In genomic region chr13:32535140-32535539, GRCh38 we compare ENCODE assay signal across 14 cellular contexts. TPM values are rescaled to one million over a fixed set of nuclear protein-coding genes. Genes with fewer than 3 reads are reported as not detected.
DNase-seq lines count a peak whose midpoint lies in the region; ATAC-seq, FAIRE-seq and TF ChIP-seq lines count a peak whose summit lies in the region.
"Had no signal": no experiment of that assay in that cellular context is flagged by ENCODE, and none has a peak within 500 bp of the region (broad histone marks: within the 10 kb centered on the region; RNA-seq: fewer than 3 reads in every experiment).

No MANE protein-coding gene starts in this region.

- dilution Hi-C loops in endothelial cell of umbilical vein (cut with MboI; ENCODE audit: extremely low pct_ligation_motif_present, low sequenced_read_pairs), result no loop called here

- H3K9me3 ChIP-seq in PC-9 (ENCODE audit: insufficient read depth, low read depth), result no peaks in the 10 kb centered on the region
- no peaks in the 10 kb centered on the region for H3K9me3 ChIP-seq in endothelial cell of umbilical vein (replicated peaks; ENCODE audit: control insufficient read depth, insufficient read depth, low read length)
- H3K9me3 ChIP-seq in parathyroid adenoma (ENCODE audit: control insufficient read depth, low read length), result no peaks in the 10 kb centered on the region
- no peaks in the 10 kb centered on the region for H3K9me3 ChIP-seq in stomach
- H3K9me3 ChIP-seq: body of pancreas had no signal

- H3K4me2 ChIP-seq in PC-9, result peak overlapping the region; percentile 15
- peak overlapping the region; percentile 32 for H3K4me2 ChIP-seq in endothelial cell of umbilical vein (ENCODE audit: insufficient read depth, low read length)
- peak overlapping the region; percentile 25 for H3K4me2 ChIP-seq in parathyroid adenoma (ENCODE audit: low read length)

- WGBS in stomach, 5 donors, result 11 to 41% (median 18%) methylated on average over 1 of the region's 1 CpG

- BruUV-seq in PC-9 (replicated peaks; lab: Mats Ljungman, UMichigan), result no TSS peak
- BruUV-seq in endothelial cell of umbilical vein (replicated peaks; lab: Mats Ljungman, UMichigan), result no TSS peak

- H3K9me2 ChIP-seq in PC-9 (ENCODE audit: insufficient read depth), result no peaks in the 10 kb centered on the region; the same call in 1 of the 2 replicates

- H4K20me1 ChIP-seq in PC-9 (ENCODE audit: insufficient read depth), result peaks cover 24% of the 10 kb centered on the region
- peaks cover 11% of the 10 kb centered on the region for H4K20me1 ChIP-seq in endothelial cell of umbilical vein (replicated peaks; ENCODE audit: control insufficient read depth, extremely low read depth, insufficient read depth, low read length)

- no peak for FAIRE-seq in endothelial cell of umbilical vein (lab: Jason Lieb, UNC)

- ATAC-seq in HG02970 (IDR thresholded peaks at IDR 0.05; ENCODE audit: low FRiP score, unreplicated experiment), result no peak
- ATAC-seq: body of pancreas, esophagus mucosa had no signal

- H3K27ac Mint-ChIP-seq in activated CD4-positive, alpha-beta memory T cell treated with anti-CD3 and anti-CD28 coated beads for 36 hours, result peak overlapping the region; percentile 76
- no peak overlapping the region for H3K27ac Mint-ChIP-seq in activated CD4-positive, alpha-beta memory T cell treated with anti-CD3 and anti-CD28 coated beads, Interleukin-2, amount 10 ng/mL, durations not matched to agents 7 days and 5 days

- H3K36me3 Mint-ChIP-seq in activated CD4-positive, alpha-beta memory T cell treated with anti-CD3 and anti-CD28 coated beads for 36 hours, result peaks cover 52% of the 10 kb centered on the region
- peaks cover 56% of the 10 kb centered on the region for H3K36me3 Mint-ChIP-seq in activated CD4-positive, alpha-beta memory T cell treated with anti-CD3 and anti-CD28 coated beads, Interleukin-2, amount 10 ng/mL, durations not matched to agents 7 days and 5 days (ENCODE audit: low read depth)

- TF ChIP-seq CTCF in PC-9 (conservative IDR thresholded peaks at IDR 0.05) (no peak), endothelial cell of umbilical vein (IDR thresholded peaks at IDR 0.05; ENCODE audit: extremely low read depth in 1 of 2, insufficient read depth in 1 of 2, low read depth in 1 of 2, low read length in 2 of 2) (no peak), parathyroid adenoma (IDR thresholded peaks at IDR 0.05) (no peak), stomach (IDR thresholded peaks at IDR 0.05) (no peak)

- H3K4me1 ChIP-seq in PC-9 (replicated peaks; ENCODE audit: insufficient read depth), result peaks cover 35% of the 10 kb centered on the region
- H3K4me1 ChIP-seq in endothelial cell of umbilical vein (ENCODE audit: control insufficient read depth, extremely low read depth, insufficient read depth, low read length), result peaks cover 22% of the 10 kb centered on the region
- peaks cover 13% of the 10 kb centered on the region for H3K4me1 ChIP-seq in parathyroid adenoma
- peaks cover 36 to 78% (median 69%) of the 10 kb centered on the region in 4 donors for H3K4me1 ChIP-seq in stomach

- no peaks in the 10 kb centered on the region for H3F3A ChIP-seq in PC-9 (ENCODE audit: insufficient read depth, low read depth)

- intact Hi-C loops in activated CD4-positive, alpha-beta memory T cell treated with anti-CD3 and anti-CD28 coated beads for 36 hours (cut with micrococcal nuclease), result loop anchor here (1.0 to 5.0 kb wide), 2 partner anchors 63 to 1187 kb away; no protein-coding TSS in a partner anchor
- intact Hi-C loops in PC-9 (cut with micrococcal nuclease; ENCODE audit: unreplicated experiment), result loop anchor here (5.0 to 10.0 kb wide), 2 partner anchors 108 to 220 kb away; partner anchors contain the start of genes BRCA2, N4BP2L1 and ZAR1L
- intact Hi-C loops in endothelial cell of umbilical vein (cut with micrococcal nuclease), result loop anchor here (5.0 to 10.0 kb wide), 2 partner anchors 108 to 220 kb away; partner anchors contain the start of genes BRCA2, N4BP2L1 and ZAR1L
- intact Hi-C loops in stomach (cut with DNase I; ENCODE audit: low total_unique reads), result no loop called here

- H3K9me1 ChIP-seq in endothelial cell of umbilical vein (replicated peaks; ENCODE audit: control insufficient read depth, extremely low read depth, insufficient read depth, low read length), result peaks cover 3% of the 10 kb centered on the region

- H3K9ac ChIP-seq in endothelial cell of umbilical vein (replicated peaks; ENCODE audit: extremely low read depth, insufficient read depth, low read length), result no peak overlapping the region
- no peak overlapping the region for H3K9ac ChIP-seq in parathyroid adenoma

- H2AFZ ChIP-seq in PC-9, result no peak overlapping the region
- no peak overlapping the region for H2AFZ ChIP-seq in endothelial cell of umbilical vein (ENCODE audit: low read depth, low read length)
- no peak overlapping the region for H2AFZ ChIP-seq in parathyroid adenoma

- POLR2A ChIA-PET in activated CD4-positive, alpha-beta memory T cell treated with anti-CD3 and anti-CD28 coated beads for 36 hours (lab: Charles Lee), result no interaction called here
- POLR2A ChIA-PET in activated CD4-positive, alpha-beta memory T cell treated with anti-CD3 and anti-CD28 coated beads, Interleukin-2, amount 10 ng/mL, durations not matched to agents 7 days and 5 days (lab: Charles Lee), result no interaction called here
- POLR2A ChIA-PET in PC-9 (lab: Charles Lee; ENCODE audit: unreplicated experiment), result no interaction called here
- POLR2A ChIA-PET in endothelial cell of umbilical vein (lab: Charles Lee), result no interaction called here

- no peaks in the 10 kb centered on the region for H3K27me3 Mint-ChIP-seq in activated CD4-positive, alpha-beta memory T cell treated with anti-CD3 and anti-CD28 coated beads for 36 hours
- H3K27me3 Mint-ChIP-seq in activated CD4-positive, alpha-beta memory T cell treated with anti-CD3 and anti-CD28 coated beads, Interleukin-2, amount 10 ng/mL, durations not matched to agents 7 days and 5 days, result no peaks in the 10 kb centered on the region

- H3K4me3 ChIP-seq in PC-9 (no peak overlapping the region), endothelial cell of umbilical vein (replicated peaks in 1 of 3; ENCODE audit: insufficient read depth in 1 of 3, low read depth in 1 of 3, low read length in 3 of 3) (no peak overlapping the region), parathyroid adenoma (ENCODE audit: low read depth, low read length) (peak overlapping the region; percentile 23), stomach (peak overlapping the region in 2 of 4 donors; percentile 12 to 33)
- H3K4me3 ChIP-seq: body of pancreas had no signal

- H3K27ac ChIP-seq in PC-9, result no peak overlapping the region
- H3K27ac ChIP-seq in endothelial cell of umbilical vein (ENCODE audit: insufficient read depth, low read depth, low read length), result no peak overlapping the region
- no peak overlapping the region for H3K27ac ChIP-seq in parathyroid adenoma
- no peak overlapping the region for H3K27ac ChIP-seq in stomach
- H3K27ac ChIP-seq: body of pancreas had no signal

- no peak for DNase-seq in activated CD4-positive, alpha-beta memory T cell treated with anti-CD3 and anti-CD28 coated beads for 36 hours
- DNase-seq in activated CD4-positive, alpha-beta memory T cell treated with anti-CD3 and anti-CD28 coated beads, Interleukin-2, amount 10 ng/mL, durations not matched to agents 7 days and 5 days, result no peak
- DNase-seq in PC-9 (no peak), endothelial cell of umbilical vein (ENCODE audit: low read depth, low spot score) (no peak), stomach (no peak), NCI-H2196 (lab: John Stamatoyannopoulos, UW; ENCODE audit: unreplicated experiment) (no peak)
- DNase-seq: activated CD4-positive, alpha-beta T cell treated with anti-CD3 and anti-CD28 coated beads, Interleukin-2, amount 50 U/mL, for 48 hours; body of pancreas; NCI-H1092 treated with DMSO at 0.1 percent for 48 hours; NCI-H69; substantia nigra had no signal

- no peak for TF ChIP-seq EP300 in stomach (IDR thresholded peaks at IDR 0.05)

- no peaks in the 10 kb centered on the region for H3K9me3 Mint-ChIP-seq in activated CD4-positive, alpha-beta memory T cell treated with anti-CD3 and anti-CD28 coated beads for 36 hours
- no peaks in the 10 kb centered on the region for H3K9me3 Mint-ChIP-seq in activated CD4-positive, alpha-beta memory T cell treated with anti-CD3 and anti-CD28 coated beads, Interleukin-2, amount 10 ng/mL, durations not matched to agents 7 days and 5 days

- CTCF ChIA-PET in activated CD4-positive, alpha-beta memory T cell treated with anti-CD3 and anti-CD28 coated beads for 36 hours (lab: Charles Lee), result no interaction called here
- CTCF ChIA-PET in activated CD4-positive, alpha-beta memory T cell treated with anti-CD3 and anti-CD28 coated beads, Interleukin-2, amount 10 ng/mL, durations not matched to agents 7 days and 5 days (lab: Charles Lee), result no interaction called here
- CTCF ChIA-PET in PC-9 (lab: Charles Lee), result no interaction called here
- CTCF ChIA-PET in endothelial cell of umbilical vein (lab: Charles Lee), result no interaction called here

- H3K79me2 ChIP-seq in PC-9 (ENCODE audit: low read depth) (peaks cover 83% of the 10 kb centered on the region), endothelial cell of umbilical vein (ENCODE audit: control insufficient read depth, insufficient read depth, low read length) (peaks cover 73% of the 10 kb centered on the region), parathyroid adenoma (peaks cover 28% of the 10 kb centered on the region)

- peaks cover 42% of the 10 kb centered on the region for H3K36me3 ChIP-seq in PC-9 (ENCODE audit: low read depth)
- peaks cover 2 to 17% of the 10 kb centered on the region in 2 experiments for H3K36me3 ChIP-seq in endothelial cell of umbilical vein (ENCODE audit: control insufficient read depth in 2 of 2, extremely low read depth in 1 of 2, insufficient read depth in 2 of 2, low read length in 2 of 2)
- H3K36me3 ChIP-seq in parathyroid adenoma (ENCODE audit: control insufficient read depth, insufficient read depth, low read length), result no peaks in the 10 kb centered on the region
- peaks cover 0 to 25% (median 16%) of the 10 kb centered on the region in 4 donors for H3K36me3 ChIP-seq in stomach

- H3K4me3 Mint-ChIP-seq in activated CD4-positive, alpha-beta memory T cell treated with anti-CD3 and anti-CD28 coated beads for 36 hours, result peak overlapping the region; percentile 43
- no peak overlapping the region for H3K4me3 Mint-ChIP-seq in activated CD4-positive, alpha-beta memory T cell treated with anti-CD3 and anti-CD28 coated beads, Interleukin-2, amount 10 ng/mL, durations not matched to agents 7 days and 5 days

- H3K27me3 ChIP-seq in PC-9 (ENCODE audit: insufficient read depth, low read depth) (no peaks in the 10 kb centered on the region), endothelial cell of umbilical vein (ENCODE audit: control insufficient read depth in 2 of 2, insufficient read depth in 2 of 2, low read length in 2 of 2) (no peaks in the 10 kb centered on the region), parathyroid adenoma (ENCODE audit: control insufficient read depth, insufficient read depth, low read length) (no peaks in the 10 kb centered on the region), stomach (no peaks in the 10 kb centered on the region)
- H3K27me3 ChIP-seq: body of pancreas had no signal

- TF ChIP-seq POLR2A in endothelial cell of umbilical vein (IDR thresholded peaks at IDR 0.05; ENCODE audit: low read depth, low read length) (no peak), stomach (IDR thresholded peaks at IDR 0.05) (no peak)

- H3K4me1 Mint-ChIP-seq in activated CD4-positive, alpha-beta memory T cell treated with anti-CD3 and anti-CD28 coated beads for 36 hours (ENCODE audit: low read depth), result peaks cover 70% of the 10 kb centered on the region
- H3K4me1 Mint-ChIP-seq in activated CD4-positive, alpha-beta memory T cell treated with anti-CD3 and anti-CD28 coated beads, Interleukin-2, amount 10 ng/mL, durations not matched to agents 7 days and 5 days, result peaks cover 73% of the 10 kb centered on the region

RNA-seq across cellular contexts. Expression of gene N4BP2L2, which starts 3.5 kb away (rescaled TPM):
- total RNA-seq in activated CD4-positive, alpha-beta memory T cell treated with anti-CD3 and anti-CD28 coated beads for 36 hours, result 100 to 1,000 TPM in 1 of 2 experiments, 10 to 100 TPM in 1; 86.6 to 102 TPM
- total RNA-seq in activated CD4-positive, alpha-beta memory T cell treated with anti-CD3 and anti-CD28 coated beads, Interleukin-2, amount 10 ng/mL, durations not matched to agents 7 days and 5 days, result 100 to 1,000 TPM; 119 to 126 TPM
- total RNA-seq in PC-9 (2021) (63.0 and 81.3 TPM in 2 replicates), endothelial cell of umbilical vein (95.4 and 101 TPM in 2 replicates), stomach (100 to 1,000 TPM; 105 to 232 (median 149) TPM)
- polyA plus RNA-seq in endothelial cell of umbilical vein (14.8 and 21.7 TPM in 2 replicates), stomach (10 to 100 TPM; 25.5 to 48.3 (median 43.9) TPM)
- 25.6 and 30.1 TPM in 2 replicates for polyA plus RNA-seq in endothelial cell of umbilical vein (2011; cell fraction: cytosol; rRNA removed)
- polyA plus RNA-seq in endothelial cell of umbilical vein (2011; cell fraction: nucleus; rRNA removed), result 102 and 146 TPM in 2 replicates
- polyA plus RNA-seq in endothelial cell of umbilical vein (2012), result 57.3 and 66.6 TPM in 2 replicates
- polyA minus RNA-seq in endothelial cell of umbilical vein, result 42.6 and 43.6 TPM in 2 replicates
- 9.8 TPM for polyA minus RNA-seq in endothelial cell of umbilical vein (2011; cell fraction: cytosol; rRNA and poly(A)+ RNA removed)
- polyA minus RNA-seq in endothelial cell of umbilical vein (2011; cell fraction: nucleus; rRNA and poly(A)+ RNA removed), result 89.7 and 110 TPM in 2 replicates

RNA-seq across cellular contexts. Expression of gene PDS5B, which starts 51.1 kb away (rescaled TPM):
- 10 to 100 TPM; 59.4 to 61.7 TPM for total RNA-seq in activated CD4-positive, alpha-beta memory T cell treated with anti-CD3 and anti-CD28 coated beads for 36 hours
- total RNA-seq in activated CD4-positive, alpha-beta memory T cell treated with anti-CD3 and anti-CD28 coated beads, Interleukin-2, amount 10 ng/mL, durations not matched to agents 7 days and 5 days, result 10 to 100 TPM; 59.5 to 60.6 TPM
- total RNA-seq in PC-9 (2021) (37.1 and 37.6 TPM in 2 replicates), endothelial cell of umbilical vein (40.3 and 41.0 TPM in 2 replicates), stomach (100 to 1,000 TPM in 1 of 5 donors, 10 to 100 TPM in 4; 10.5 to 121 (median 50.1) TPM)
- polyA plus RNA-seq in endothelial cell of umbilical vein (2.6 and 3.9 TPM in 2 replicates), stomach (10 to 100 TPM in 1 of 3 donors, 1 to 10 TPM in 2; 4.3 to 10.4 (median 7.0) TPM)
- 6.1 and 7.0 TPM in 2 replicates for polyA plus RNA-seq in endothelial cell of umbilical vein (2011; cell fraction: cytosol; rRNA removed)
- polyA plus RNA-seq in endothelial cell of umbilical vein (2011; cell fraction: nucleus; rRNA removed), result 23.2 and 30.7 TPM in 2 replicates
- polyA plus RNA-seq in endothelial cell of umbilical vein (2012), result 16.1 and 22.5 TPM in 2 replicates
- 11.9 and 13.1 TPM in 2 replicates for polyA minus RNA-seq in endothelial cell of umbilical vein
- 17.5 TPM for polyA minus RNA-seq in endothelial cell of umbilical vein (2011; cell fraction: cytosol; rRNA and poly(A)+ RNA removed)
- 72.5 and 106 TPM in 2 replicates for polyA minus RNA-seq in endothelial cell of umbilical vein (2011; cell fraction: nucleus; rRNA and poly(A)+ RNA removed)
